ENCODE assay signal across 27 cellular contexts in genomic region chr5:18954239-18954638, GRCh38.
"Had no signal": no experiment of that assay in that cellular context is flagged by ENCODE, and none has a peak within 500 bp of the region (broad histone marks: within the 10 kb centered on the region; RNA-seq: fewer than 3 reads in every experiment).

No MANE protein-coding gene starts in this region.

- DNase-seq: hypothalamus; immature natural killer cell; kidney; left colon; left lung; lower lobe of right lung; mammary epithelial cell; mesenchymal stem cell; naive thymus-derived CD8-positive, alpha-beta T cell; nephron progenitor cell; ovary; right lobe of liver; stimulated activated CD4-positive, alpha-beta T cell treated with anti-CD3 and anti-CD28 coated beads, Interleukin-1b, Interleukin-23, amount 100 ng/mL, for 48 hours; stimulated activated CD4-positive, alpha-beta T cell treated with anti-CD3 and anti-CD28 coated beads, Interleukin-2, amount 100 ng/mL, for 48 hours; stimulated activated CD4-positive, alpha-beta T cell treated with anti-CD3 and anti-CD28 coated beads, Interleukin-4, amount 100 ng/mL, for 4 hours; stimulated activated CD8-positive, alpha-beta memory T cell treated with anti-CD3 and anti-CD28 coated beads, Interleukin-4, amount 100 ng/mL, for 48 hours; stimulated activated naive CD4-positive, alpha-beta T cell treated with Interleukin-2 at 50 U/mL for 16 hours; stimulated activated naive CD8-positive, alpha-beta T cell treated with anti-CD3 and anti-CD28 coated beads, Interleukin-15, amount 100 ng/mL, for 72 hours; substantia nigra; tibial artery; upper lobe of right lung had no signal

- H3K4me1 ChIP-seq: left lung, lower lobe of right lung, right atrium auricular region, right lobe of liver, tibial artery, upper lobe of right lung had no signal

- H3K27me3 ChIP-seq: left lung, ovary, right atrium auricular region, right lobe of liver, tibial artery, upper lobe of right lung had no signal

- H3K27me3 Mint-ChIP-seq: naive thymus-derived CD8-positive, alpha-beta T cell; progenitor cell of endocrine pancreas; stimulated activated memory B cell treated with anti-CD40 and anti-IgM and Interleukin-4, amounts not matched to agents 10 μg/mL and 1 μg/mL and 100 μg/mL, for 72 hours; stimulated activated naive CD8-positive, alpha-beta T cell treated with anti-CD3 and anti-CD28 coated beads, Interleukin-15, amount 100 ng/mL, for 72 hours had no signal

- ATAC-seq: left colon; left lung; lower lobe of right lung; naive thymus-derived CD8-positive, alpha-beta T cell; right lobe of liver; stimulated activated naive CD8-positive, alpha-beta T cell treated with anti-CD3 and anti-CD28 coated beads, Interleukin-15, amount 100 ng/mL, for 72 hours; upper lobe of right lung had no signal

- H3K27ac ChIP-seq: left lung, lower lobe of right lung, ovary, right atrium auricular region, right lobe of liver, tibial artery, upper lobe of right lung had no signal

- H3K36me3 ChIP-seq: left lung, lower lobe of right lung, ovary, right atrium auricular region, right lobe of liver, tibial artery, upper lobe of right lung had no signal

- H3K4me3 Mint-ChIP-seq: immature natural killer cell; naive thymus-derived CD8-positive, alpha-beta T cell; nephron progenitor cell; stimulated activated memory B cell treated with anti-CD40 and anti-IgM and Interleukin-4, amounts not matched to agents 10 μg/mL and 1 μg/mL and 100 μg/mL, for 72 hours; stimulated activated naive CD8-positive, alpha-beta T cell treated with anti-CD3 and anti-CD28 coated beads, Interleukin-15, amount 100 ng/mL, for 72 hours had no signal

- H3K4me1 Mint-ChIP-seq: immature natural killer cell; naive thymus-derived CD8-positive, alpha-beta T cell; nephron progenitor cell; stimulated activated memory B cell treated with anti-CD40 and anti-IgM and Interleukin-4, amounts not matched to agents 10 μg/mL and 1 μg/mL and 100 μg/mL, for 72 hours; stimulated activated naive CD8-positive, alpha-beta T cell treated with anti-CD3 and anti-CD28 coated beads, Interleukin-15, amount 100 ng/mL, for 72 hours had no signal

- H3K27ac Mint-ChIP-seq: immature natural killer cell; naive thymus-derived CD8-positive, alpha-beta T cell; nephron progenitor cell; progenitor cell of endocrine pancreas; stimulated activated memory B cell treated with anti-CD40 and anti-IgM and Interleukin-4, amounts not matched to agents 10 μg/mL and 1 μg/mL and 100 μg/mL, for 72 hours; stimulated activated naive CD8-positive, alpha-beta T cell treated with anti-CD3 and anti-CD28 coated beads, Interleukin-15, amount 100 ng/mL, for 72 hours had no signal

- H3K9me3 ChIP-seq: lower lobe of right lung, ovary, right atrium auricular region, right lobe of liver, tibial artery, upper lobe of right lung had no signal

- H3K36me3 Mint-ChIP-seq: immature natural killer cell; naive thymus-derived CD8-positive, alpha-beta T cell; stimulated activated memory B cell treated with anti-CD40 and anti-IgM and Interleukin-4, amounts not matched to agents 10 μg/mL and 1 μg/mL and 100 μg/mL, for 72 hours had no signal

- H3K4me3 ChIP-seq: left lung, lower lobe of right lung, ovary, right atrium auricular region, right lobe of liver, smooth muscle cell, tibial artery, upper lobe of right lung had no signal

- H3K4me2 ChIP-seq: smooth muscle cell had no signal

- FAIRE-seq: islet of Langerhans, kidney, urothelium cell line had no signal

- H3K9me3 Mint-ChIP-seq: nephron progenitor cell had no signal
